Comparison of ENCODE assay signal across 2 cellular contexts in genomic region chr22:20043997-20044342, GRCh38.
TF ChIP-seq lines count a peak whose summit lies in the region.

No MANE protein-coding gene starts in this region.

TF ChIP-seq in K562, 482 proteins besides CTCF, POLR2A, EP300 and RAD21 (continues in another document):
- 0 out of 2 replicates have a peak, but pooled peaks have one; percentile 5 for TF ChIP-seq IRF2 (CRISPR knock-in tag; IDR thresholded peaks at IDR 0.05)
- TF ChIP-seq ZBTB1 (CRISPR knock-in tag; IDR thresholded peaks at IDR 0.05; ENCODE audit: borderline replicate concordance, low read depth): peak; percentile 37; the same call in 1 of the 2 replicates
- TF ChIP-seq TEAD1 (CRISPR knock-in tag; IDR thresholded peaks at IDR 0.05): no peak
- no peak for TF ChIP-seq ZBTB40 (IDR thresholded peaks at IDR 0.05)
- peak; percentile 21; the same call in 1 of the 2 replicates for TF ChIP-seq ZBTB40 (CRISPR knock-in tag; IDR thresholded peaks at IDR 0.05)
- no peak for TF ChIP-seq THRA (IDR thresholded peaks at IDR 0.05)
- peak; percentile 33 for TF ChIP-seq HNRNPLL (IDR thresholded peaks at IDR 0.05; ENCODE audit: low read depth, low read length, poor library complexity, severe bottlenecking)
- TF ChIP-seq TRIM25 (IDR thresholded peaks at IDR 0.05; ENCODE audit: borderline replicate concordance): no peak
- TF ChIP-seq ELF2 (CRISPR knock-in tag; IDR thresholded peaks at IDR 0.05): no peak
- no peak for TF ChIP-seq TRIM24 (IDR thresholded peaks at IDR 0.05)
- no peak for TF ChIP-seq MXD1 (CRISPR knock-in tag; IDR thresholded peaks at IDR 0.05; ENCODE audit: borderline replicate concordance, poor library complexity, severe bottlenecking)
- no peak for TF ChIP-seq GTF2F1 (IDR thresholded peaks at IDR 0.05; ENCODE audit: low read depth, low read length)

TF ChIP-seq in HepG2, 621 proteins besides CTCF, POLR2A, EP300 and RAD21:
- TF ChIP-seq ATF2 (CRISPR knock-in tag; IDR thresholded peaks at IDR 0.05): no peak
- no peak for TF ChIP-seq ZNF570 (CRISPR knock-in tag; IDR thresholded peaks at IDR 0.05; ENCODE audit: borderline replicate concordance)
- no peak for TF ChIP-seq SMARCE1 (IDR thresholded peaks at IDR 0.05; ENCODE audit: borderline replicate concordance)
- no peak for TF ChIP-seq ZMAT3 (CRISPR knock-in tag; conservative IDR thresholded peaks at IDR 0.05)
